ENCODE assay signal across 1 cellular context in the genomic region with DNA sequence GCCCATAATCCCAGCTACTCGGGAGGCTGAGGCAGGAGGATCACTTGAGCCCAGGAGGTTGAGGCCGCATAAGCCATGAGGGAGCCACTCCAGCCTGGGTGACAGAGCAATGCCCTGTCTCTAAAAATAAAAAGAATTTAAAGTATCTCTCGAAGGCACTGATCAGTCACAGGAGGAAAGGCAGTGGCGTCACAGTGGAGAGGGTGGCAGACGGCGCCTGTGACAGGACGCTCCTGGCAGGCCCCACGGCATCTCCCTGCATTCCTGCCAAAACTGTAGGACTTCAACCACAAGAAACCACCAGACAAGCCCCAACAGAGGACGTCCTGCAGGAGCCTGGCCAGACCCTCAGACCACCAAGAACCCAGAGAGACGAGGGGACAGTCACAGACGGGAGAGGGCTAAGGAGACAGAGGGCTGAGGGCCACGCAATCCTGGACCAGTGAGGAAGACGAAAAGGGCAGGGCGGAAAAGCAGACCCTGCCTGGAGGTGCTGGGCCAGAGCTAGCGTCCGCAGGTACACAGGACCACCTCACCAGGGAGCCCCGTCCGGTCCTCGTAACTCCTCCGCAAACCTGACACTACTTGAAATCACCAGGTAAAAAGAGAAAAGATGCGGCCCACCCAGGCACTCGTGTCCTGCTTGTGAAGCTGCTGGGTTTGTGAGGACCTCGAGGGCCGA.
A peak's percentile ranks its signal among the peaks of the same experiment; 100 is the strongest.
TF ChIP-seq lines count a peak whose summit lies in the region.

No MANE protein-coding gene starts in this region.

TF ChIP-seq in HepG2, 621 proteins besides CTCF, POLR2A, EP300 and RAD21:
- TF ChIP-seq ZNF749 (CRISPR knock-in tag; IDR thresholded peaks at IDR 0.05; ENCODE audit: borderline replicate concordance) (no peak), EHMT2 (IDR thresholded peaks at IDR 0.05; ENCODE audit: borderline replicate concordance, low read depth, low read length) (no peak), AGO2 (optimal IDR thresholded peaks at IDR 0.05; ENCODE audit: low read depth, low read length) (peak; percentile 31), SP140L (CRISPR knock-in tag; IDR thresholded peaks at IDR 0.05; ENCODE audit: borderline replicate concordance) (no peak), ELF1 (CRISPR knock-in tag; IDR thresholded peaks at IDR 0.05) (no peak), ZNF775 (CRISPR knock-in tag; IDR thresholded peaks at IDR 0.05; ENCODE audit: borderline replicate concordance) (no peak), FOXM1 (CRISPR knock-in tag; IDR thresholded peaks at IDR 0.05) (no peak)
- TF ChIP-seq, protein P1, sequence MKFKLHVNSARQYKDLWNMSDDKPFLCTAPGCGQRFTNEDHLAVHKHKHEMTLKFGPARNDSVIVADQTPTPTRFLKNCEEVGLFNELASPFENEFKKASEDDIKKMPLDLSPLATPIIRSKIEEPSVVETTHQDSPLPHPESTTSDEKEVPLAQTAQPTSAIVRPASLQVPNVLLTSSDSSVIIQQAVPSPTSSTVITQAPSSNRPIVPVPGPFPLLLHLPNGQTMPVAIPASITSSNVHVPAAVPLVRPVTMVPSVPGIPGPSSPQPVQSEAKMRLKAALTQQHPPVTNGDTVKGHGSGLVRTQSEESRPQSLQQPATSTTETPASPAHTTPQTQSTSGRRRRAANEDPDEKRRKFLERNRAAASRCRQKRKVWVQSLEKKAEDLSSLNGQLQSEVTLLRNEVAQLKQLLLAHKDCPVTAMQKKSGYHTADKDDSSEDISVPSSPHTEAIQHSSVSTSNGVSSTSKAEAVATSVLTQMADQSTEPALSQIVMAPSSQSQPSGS (CRISPR knock-in tag; IDR thresholded peaks at IDR 0.05), result no peak
